In genomic region chr2:157931542-157931941, GRCh38 we compare ENCODE assay signal across 18 cellular contexts.
"Had no signal": no experiment of that assay in that cellular context is flagged by ENCODE, and none has a peak within 500 bp of the region (broad histone marks: within the 10 kb centered on the region; RNA-seq: fewer than 3 reads in every experiment).

No MANE protein-coding gene starts in this region.

- H3K4me3 Mint-ChIP-seq: activated CD8-positive, alpha-beta T cell treated with anti-CD3 and anti-CD28 coated beads for 36 hours; activated naive CD8-positive, alpha-beta T cell treated with anti-CD3 and anti-CD28 coated beads, Interleukin-2, amount 10 ng/mL, durations not matched to agents 7 days and 5 days; activated T-helper 17 cell treated with anti-CD3 and anti-CD28 coated beads, Interleukin-2, amount 50 U/mL, for 72 hours; immature natural killer cell; natural killer cell treated with Interleukin-12 subunit alpha and Interleukin-12 subunit beta and Interleukin-15 and Interleukin-18, amount 100 ng/mL, for 72 hours had no signal

- H3K4me1 Mint-ChIP-seq: immature natural killer cell had no signal

- H3K36me3 Mint-ChIP-seq: activated naive CD8-positive, alpha-beta T cell treated with anti-CD3 and anti-CD28 coated beads, Interleukin-2, amount 10 ng/mL, durations not matched to agents 7 days and 5 days; immature natural killer cell; natural killer cell treated with Interleukin-12 subunit alpha and Interleukin-12 subunit beta and Interleukin-15 and Interleukin-18, amount 100 ng/mL, for 72 hours had no signal

- DNase-seq: activated CD4-positive, alpha-beta T cell treated with anti-CD3 and anti-CD28 coated beads for 48 hours; activated CD4-positive, CD25-positive, alpha-beta regulatory T cell; activated CD8-positive, alpha-beta T cell treated with anti-CD3 and anti-CD28 coated beads for 36 hours; activated naive CD4-positive, alpha-beta T cell treated with Interleukin-2 at 50 U/mL for 16 hours; activated naive CD8-positive, alpha-beta T cell treated with anti-CD3 and anti-CD28 coated beads, Interleukin-2, amount 10 ng/mL, durations not matched to agents 7 days and 5 days; activated T-cell treated with anti-CD3 and anti-CD28 coated beads, Interleukin-2, amount 50 U/mL, for 1 hour; amygdala; central memory CD4-positive, alpha-beta T cell; dorsolateral prefrontal cortex; head of caudate nucleus; immature natural killer cell; kidney glomerular epithelial cell; stimulated activated CD8-positive, alpha-beta memory T cell treated with anti-CD3 and anti-CD28 coated beads, Interleukin-4, amount 100 ng/mL, for 48 hours; stimulated activated naive CD4-positive, alpha-beta T cell treated with Interleukin-2 at 50 U/mL for 16 hours; SW 1271; thyroid gland had no signal

- H3K27ac ChIP-seq: dorsolateral prefrontal cortex, thyroid gland had no signal

- H3K27me3 ChIP-seq: dorsolateral prefrontal cortex, thyroid gland had no signal

- H3K27me3 Mint-ChIP-seq: activated CD8-positive, alpha-beta T cell treated with anti-CD3 and anti-CD28 coated beads for 36 hours; activated naive CD8-positive, alpha-beta T cell treated with anti-CD3 and anti-CD28 coated beads, Interleukin-2, amount 10 ng/mL, durations not matched to agents 7 days and 5 days; activated T-helper 17 cell treated with anti-CD3 and anti-CD28 coated beads, Interleukin-2, amount 50 U/mL, for 72 hours had no signal

- H3K4me1 ChIP-seq: thyroid gland had no signal

- H3K36me3 ChIP-seq: thyroid gland had no signal

- H3K9me3 Mint-ChIP-seq: activated CD8-positive, alpha-beta T cell treated with anti-CD3 and anti-CD28 coated beads for 36 hours; activated naive CD8-positive, alpha-beta T cell treated with anti-CD3 and anti-CD28 coated beads, Interleukin-2, amount 10 ng/mL, durations not matched to agents 7 days and 5 days; activated T-helper 17 cell treated with anti-CD3 and anti-CD28 coated beads, Interleukin-2, amount 50 U/mL, for 72 hours; immature natural killer cell; natural killer cell treated with Interleukin-12 subunit alpha and Interleukin-12 subunit beta and Interleukin-15 and Interleukin-18, amount 100 ng/mL, for 72 hours had no signal

- H3K4me3 ChIP-seq: dorsolateral prefrontal cortex, thyroid gland had no signal

- H3K27ac Mint-ChIP-seq: activated CD8-positive, alpha-beta T cell treated with anti-CD3 and anti-CD28 coated beads for 36 hours; activated naive CD8-positive, alpha-beta T cell treated with anti-CD3 and anti-CD28 coated beads, Interleukin-2, amount 10 ng/mL, durations not matched to agents 7 days and 5 days; activated T-helper 17 cell treated with anti-CD3 and anti-CD28 coated beads, Interleukin-2, amount 50 U/mL, for 72 hours; immature natural killer cell; natural killer cell treated with Interleukin-12 subunit alpha and Interleukin-12 subunit beta and Interleukin-15 and Interleukin-18, amount 100 ng/mL, for 72 hours had no signal

- H3K9me3 ChIP-seq: thyroid gland had no signal
